In the genomic region with DNA sequence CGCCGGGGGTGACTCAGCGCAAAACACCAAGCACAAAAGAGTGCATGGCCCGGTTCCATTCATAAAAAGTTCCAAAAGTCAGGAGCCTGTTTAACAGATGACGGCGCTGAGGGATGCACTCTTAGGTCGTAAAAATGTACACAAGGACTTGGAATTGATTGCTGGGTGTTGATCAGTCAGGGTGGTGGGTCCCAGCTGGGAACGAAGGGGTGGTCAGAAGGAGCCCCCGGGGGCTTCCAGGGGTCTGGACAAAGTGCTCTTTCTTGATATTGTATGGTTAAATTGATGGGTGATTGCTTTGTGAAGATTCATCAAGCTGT, we compare ENCODE assay signal across 18 cellular contexts.
DNase-seq lines count a peak whose midpoint lies in the region; ATAC-seq lines count a peak whose summit lies in the region.
"Had no signal": no experiment of that assay in that cellular context is flagged by ENCODE, and none has a peak within 500 bp of the region (broad histone marks: within the 10 kb centered on the region; RNA-seq: fewer than 3 reads in every experiment).

No MANE protein-coding gene starts in this region.

- H3K27me3 Mint-ChIP-seq in activated T-cell treated with anti-CD3 and anti-CD28 coated beads, Interleukin-2, amount 50 U/mL, for 24 hours: peaks cover 61% of the 10 kb centered on the region
- no peaks in the 10 kb centered on the region for H3K27me3 Mint-ChIP-seq in stimulated activated memory B cell treated with anti-CD40 and anti-IgM and Interleukin-4, amounts not matched to agents 10 μg/mL and 1 μg/mL and 100 μg/mL, for 72 hours

- no peaks in the 10 kb centered on the region for H3K36me3 Mint-ChIP-seq in activated T-cell treated with anti-CD3 and anti-CD28 coated beads, Interleukin-2, amount 50 U/mL, for 24 hours (ENCODE audit: low read depth)
- H3K36me3 Mint-ChIP-seq in stimulated activated memory B cell treated with anti-CD40 and anti-IgM and Interleukin-4, amounts not matched to agents 10 μg/mL and 1 μg/mL and 100 μg/mL, for 72 hours: no peaks in the 10 kb centered on the region

- no peak for ATAC-seq in stimulated activated memory B cell treated with anti-CD40 and anti-IgM and Interleukin-4, amounts not matched to agents 10 μg/mL and 1 μg/mL and 100 μg/mL, for 72 hours
- no peak for ATAC-seq in GM18511 (IDR thresholded peaks at IDR 0.05; ENCODE audit: unreplicated experiment)

- no peaks in the 10 kb centered on the region for H3K9me3 Mint-ChIP-seq in activated T-cell treated with anti-CD3 and anti-CD28 coated beads, Interleukin-2, amount 50 U/mL, for 24 hours
- H3K9me3 Mint-ChIP-seq in stimulated activated memory B cell treated with anti-CD40 and anti-IgM and Interleukin-4, amounts not matched to agents 10 μg/mL and 1 μg/mL and 100 μg/mL, for 72 hours: peaks cover 8% of the 10 kb centered on the region
- H3K9me3 Mint-ChIP-seq: dendritic cell treated with granulocyte-macrophage colony-stimulating factor and Interleukin-4, amounts not matched to agents 40 ng/mL and 50 ng/mL, for 4 days had no signal

- peak overlapping the region; percentile 84 for H3K27ac Mint-ChIP-seq in activated T-cell treated with anti-CD3 and anti-CD28 coated beads, Interleukin-2, amount 50 U/mL, for 24 hours
- H3K27ac Mint-ChIP-seq in stimulated activated memory B cell treated with anti-CD40 and anti-IgM and Interleukin-4, amounts not matched to agents 10 μg/mL and 1 μg/mL and 100 μg/mL, for 72 hours: peak overlapping the region; percentile 87
- H3K27ac Mint-ChIP-seq: dendritic cell treated with granulocyte-macrophage colony-stimulating factor and Interleukin-4, amounts not matched to agents 40 ng/mL and 50 ng/mL, for 4 days had no signal

- no peak for DNase-seq in activated T-cell treated with anti-CD3 and anti-CD28 coated beads, Interleukin-2, amount 50 U/mL, for 24 hours
- DNase-seq in activated T-cell treated with anti-CD3 and anti-CD28 coated beads, Interleukin-2, amount 50 U/mL, for 48 hours: no peak
- peak; percentile 40 for DNase-seq in NCI-H69 (lab: John Stamatoyannopoulos, UW)
- DNase-seq in epidermal melanocyte (ENCODE audit: insufficient read length, low spot score): peak; percentile 20
- no peak for DNase-seq in GM03348 (ENCODE audit: low spot score)
- DNase-seq in foreskin melanocyte: no peak
- DNase-seq: 8988T; activated CD4-positive, alpha-beta T cell treated with anti-CD3 and anti-CD28 coated beads for 1 hour; activated naive CD4-positive, alpha-beta T cell treated with anti-CD3 and anti-CD28 coated beads, Interleukin-2, amount 50 U/mL, for 16 hours; kidney glomerular epithelial cell; NCI-H526 treated with DMSO at 0.1 percent for 48 hours; sigmoid colon; stimulated activated CD4-positive, alpha-beta T cell treated with anti-CD3 and anti-CD28 coated beads, Interleukin-15, amount 100 ng/mL, for 24 hours; substantia nigra; T-helper 1 cell had no signal

- H3K4me3 Mint-ChIP-seq in activated T-cell treated with anti-CD3 and anti-CD28 coated beads, Interleukin-2, amount 50 U/mL, for 24 hours: peak overlapping the region; percentile 45
- no peak overlapping the region for H3K4me3 Mint-ChIP-seq in stimulated activated memory B cell treated with anti-CD40 and anti-IgM and Interleukin-4, amounts not matched to agents 10 μg/mL and 1 μg/mL and 100 μg/mL, for 72 hours
- H3K4me3 Mint-ChIP-seq: dendritic cell treated with granulocyte-macrophage colony-stimulating factor and Interleukin-4, amounts not matched to agents 40 ng/mL and 50 ng/mL, for 4 days had no signal

- peaks cover 49% of the 10 kb centered on the region for H3K4me1 Mint-ChIP-seq in activated T-cell treated with anti-CD3 and anti-CD28 coated beads, Interleukin-2, amount 50 U/mL, for 24 hours (ENCODE audit: low read depth)
- H3K4me1 Mint-ChIP-seq in stimulated activated memory B cell treated with anti-CD40 and anti-IgM and Interleukin-4, amounts not matched to agents 10 μg/mL and 1 μg/mL and 100 μg/mL, for 72 hours: peaks cover 72% of the 10 kb centered on the region

Comparison
In these comparisons a context has a peak if more than half of its experiments do, and no peak if none do; other contexts are left out.
1. DNase-seq: peak in NCI-H69 (single experiment) and epidermal melanocyte (single experiment); none in activated T-cell treated with anti-CD3 and anti-CD28 coated beads, Interleukin-2, amount 50 U/mL, for 24 hours (single experiment), activated T-cell treated with anti-CD3 and anti-CD28 coated beads, Interleukin-2, amount 50 U/mL, for 48 hours (0 of 2), GM03348 (single experiment) and foreskin melanocyte (single experiment).